ENCODE assay signal across 11 cellular contexts in genomic region chr6:35485402-35485877, GRCh38. TPM values are rescaled to one million over a fixed set of nuclear protein-coding genes. Genes with fewer than 3 reads are reported as not detected.
DNase-seq lines count a peak whose midpoint lies in the region; ATAC-seq and TF ChIP-seq lines count a peak whose summit lies in the region.
"Had no signal": no experiment of that assay in that cellular context is flagged by ENCODE, and none has a peak within 500 bp of the region (broad histone marks: within the 10 kb centered on the region; RNA-seq: fewer than 3 reads in every experiment).

No MANE protein-coding gene starts in this region.

- no peaks in the 10 kb centered on the region for H3K27me3 ChIP-seq in AG04450 (ENCODE audit: control insufficient read depth, insufficient read depth, low read length)
- H3K27me3 ChIP-seq in neural progenitor cell: no peaks in the 10 kb centered on the region

- peaks cover 2% of the 10 kb centered on the region for H3K36me3 Mint-ChIP-seq in neural progenitor cell
- H3K36me3 Mint-ChIP-seq: CD8-positive, alpha-beta T cell had no signal

- H3K4me2 ChIP-seq in neural progenitor cell: peak overlapping the region; percentile 56

- H3K27ac ChIP-seq in AG04450 (ENCODE audit: low read depth, low read length): peak overlapping the region; percentile 61
- no peak overlapping the region for H3K27ac ChIP-seq in neural progenitor cell

- H3K9me3 ChIP-seq in AG04450 (ENCODE audit: control insufficient read depth, insufficient read depth, low read length) (no peaks in the 10 kb centered on the region), neural progenitor cell (ENCODE audit: low read depth) (no peaks in the 10 kb centered on the region)

- H3K4me1 Mint-ChIP-seq in neural progenitor cell: peaks cover 30% of the 10 kb centered on the region

- H3K4me1 ChIP-seq in neural progenitor cell: peaks cover 43% of the 10 kb centered on the region

- CTCF ChIA-PET in AG04450 (lab: Charles Lee): no interaction called here

- TF ChIP-seq CTCF in AG04450 (IDR thresholded peaks at IDR 0.05; ENCODE audit: low read depth, low read length): no peak
- TF ChIP-seq CTCF in fibroblast of the aortic adventitia (IDR thresholded peaks at IDR 0.05; ENCODE audit: insufficient read depth, low read length): no peak
- no peak for TF ChIP-seq CTCF in neural progenitor cell (IDR thresholded peaks at IDR 0.05)

- H3K9ac ChIP-seq in neural progenitor cell: no peak overlapping the region

- H3K27ac Mint-ChIP-seq in neural progenitor cell: no peak overlapping the region
- H3K27ac Mint-ChIP-seq: CD8-positive, alpha-beta T cell had no signal

- DNase-seq in AG04450 (ENCODE audit: low read depth, low spot score) (no peak), NCI-H510A treated with DMSO at 0.1 percent for 48 hours (lab: John Stamatoyannopoulos, UW) (peak; percentile 30), fibroblast of the aortic adventitia (ENCODE audit: low read depth) (peak; percentile 72), neural progenitor cell (ENCODE audit: low spot score) (peak; percentile 75), cortex of kidney (lab: John Stamatoyannopoulos, UW) (no peak)
- DNase-seq: CD8-positive, alpha-beta T cell; NCI-H1092 treated with DMSO at 0.1 percent for 48 hours had no signal

- H3K9me3 Mint-ChIP-seq in neural progenitor cell: no peaks in the 10 kb centered on the region
- H3K9me3 Mint-ChIP-seq: CD8-positive, alpha-beta T cell had no signal

- H3K79me2 ChIP-seq in neural progenitor cell (ENCODE audit: low read depth): peaks cover 15% of the 10 kb centered on the region

- peaks cover 19% of the 10 kb centered on the region for H3F3A ChIP-seq in neural progenitor cell (ENCODE audit: low read depth)

- peaks cover 3% of the 10 kb centered on the region for H3K27me3 Mint-ChIP-seq in neural progenitor cell (ENCODE audit: insufficient read depth, low read depth)

- POLR2A ChIA-PET in AG04450 (lab: Yijun Ruan, JAX): interaction anchor here (0.8 to 1.0 kb wide), 3 partner anchors 12 to 13 kb away, joined by 3 to 6 read pairs (median 3); no protein-coding TSS in a partner anchor

- ATAC-seq in HG02970 (IDR thresholded peaks at IDR 0.05; ENCODE audit: low FRiP score, unreplicated experiment) (no peak), HG02981 (IDR thresholded peaks at IDR 0.05; ENCODE audit: unreplicated experiment) (no peak), HG03095 (IDR thresholded peaks at IDR 0.05; ENCODE audit: unreplicated experiment) (no peak)
- ATAC-seq: CD8-positive, alpha-beta T cell had no signal

- H2AFZ ChIP-seq in neural progenitor cell (replicated peaks): no peak overlapping the region

- no peaks in the 10 kb centered on the region for H3K36me3 ChIP-seq in neural progenitor cell

- H3K4me3 ChIP-seq in AG04450 (ENCODE audit: low read depth, low read length): no peak overlapping the region
- H3K4me3 ChIP-seq in fibroblast of the aortic adventitia (ENCODE audit: low read depth, low read length): no peak overlapping the region
- H3K4me3 ChIP-seq in neural progenitor cell: no peak overlapping the region

- no peak overlapping the region for H3K4me3 Mint-ChIP-seq in neural progenitor cell
- H3K4me3 Mint-ChIP-seq: CD8-positive, alpha-beta T cell had no signal

- H4K20me1 ChIP-seq in neural progenitor cell (ENCODE audit: low read depth): peaks cover 23% of the 10 kb centered on the region

RNA-seq across cellular contexts. Expression of gene TEAD3, which starts 11.4 kb away (rescaled TPM):
- 16.6 and 22.8 TPM in 2 replicates for polyA plus RNA-seq in AG04450 (2011; rRNA removed)
- 11.8 and 14.9 TPM in 2 replicates for polyA minus RNA-seq in AG04450 (2011; rRNA and poly(A)+ RNA removed)
- total RNA-seq in fibroblast of the aortic adventitia (ENCODE audit: low replicate concordance) (4.6 and 11.6 TPM in 2 replicates), neural progenitor cell (ENCODE audit: low replicate concordance) (9.7 and 23.5 TPM in 2 replicates)
- total RNA-seq: CD8-positive, alpha-beta T cell had no signal

RNA-seq across cellular contexts. Expression of gene RPL10A, which starts 17.2 kb away (rescaled TPM):
- polyA plus RNA-seq in AG04450 (2011; rRNA removed): 2,636 and 2,921 TPM in 2 replicates
- 853 and 1,025 TPM in 2 replicates for polyA minus RNA-seq in AG04450 (2011; rRNA and poly(A)+ RNA removed)
- 778 and 1,853 TPM in 2 replicates for total RNA-seq in fibroblast of the aortic adventitia (ENCODE audit: low replicate concordance)
- total RNA-seq in neural progenitor cell (ENCODE audit: low replicate concordance): 2,002 and 2,026 TPM in 2 replicates

RNA-seq across cellular contexts. Expression of gene TULP1, which starts 27.3 kb away (rescaled TPM):
- not detected in 2 replicates for polyA plus RNA-seq in AG04450 (2011; rRNA removed)
- not detected in 2 replicates for polyA minus RNA-seq in AG04450 (2011; rRNA and poly(A)+ RNA removed)
- total RNA-seq in fibroblast of the aortic adventitia (ENCODE audit: low replicate concordance) (not detected in 2 replicates), neural progenitor cell (ENCODE audit: low replicate concordance) (0.46 TPM in 1 of 2 replicates, not detected in the other)
- total RNA-seq: activated CD8-positive, alpha-beta memory T cell treated with anti-CD3 and anti-CD28 coated beads for 36 hours; CD8-positive, alpha-beta T cell had no signal

RNA-seq across cellular contexts. Expression of gene FANCE, which starts 33.3 kb away (rescaled TPM):
- polyA plus RNA-seq in AG04450 (2011; rRNA removed): 7.0 and 7.1 TPM in 2 replicates
- 7.9 and 10.2 TPM in 2 replicates for polyA minus RNA-seq in AG04450 (2011; rRNA and poly(A)+ RNA removed)
- total RNA-seq in fibroblast of the aortic adventitia (ENCODE audit: low replicate concordance): 5.1 and 7.7 TPM in 2 replicates
- total RNA-seq in neural progenitor cell (ENCODE audit: low replicate concordance): 9.3 and 23.9 TPM in 2 replicates

Comparison
In these comparisons a context has a peak if more than half of its experiments do, and no peak if none do; other contexts are left out.
1. DNase-seq: peak in NCI-H510A treated with DMSO at 0.1 percent for 48 hours (single experiment), fibroblast of the aortic adventitia (single experiment) and neural progenitor cell (single experiment); none in AG04450 (single experiment) and cortex of kidney (single experiment).